Comparison of ENCODE assay signal across 7 cellular contexts in the genomic region with DNA sequence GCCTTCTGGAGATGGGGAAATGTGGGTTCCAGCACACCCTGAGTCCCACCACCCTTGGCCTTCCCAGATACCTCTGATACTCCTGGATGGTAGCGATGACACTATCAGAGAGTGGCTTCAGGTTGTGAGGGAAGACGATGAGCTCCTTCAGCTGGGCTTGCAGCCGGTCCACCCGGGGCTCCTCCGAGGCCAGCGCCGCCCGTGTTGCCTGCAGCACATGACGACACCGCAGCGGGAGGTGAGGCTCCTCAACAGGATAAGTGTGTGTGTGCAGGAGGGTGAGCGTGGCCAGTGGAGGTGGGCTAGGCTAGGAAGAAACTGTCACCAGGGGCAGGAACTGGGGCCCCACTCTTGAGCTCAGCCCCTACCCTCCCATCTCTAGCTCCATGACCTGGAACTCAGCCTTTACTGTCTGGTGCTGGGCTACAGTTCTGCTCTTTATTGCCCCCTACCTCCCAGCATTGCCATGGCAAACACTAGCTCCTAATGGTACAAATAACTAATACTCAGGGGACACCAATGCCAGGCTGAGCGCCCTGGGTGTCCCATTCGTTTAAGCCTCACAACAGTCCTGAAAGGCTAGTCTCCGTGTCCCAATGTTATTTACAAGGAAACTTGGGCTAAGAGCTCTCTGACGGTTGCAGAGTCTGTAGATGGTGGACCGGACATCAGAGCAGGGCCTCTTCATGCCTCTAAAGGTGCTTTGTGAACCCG.
DNase-seq lines count a peak whose midpoint lies in the region; ATAC-seq and TF ChIP-seq lines count a peak whose summit lies in the region.

No MANE protein-coding gene starts in this region.

- H3K9me3 Mint-ChIP-seq in neural progenitor cell: no peaks in the 10 kb centered on the region

- H3K27ac Mint-ChIP-seq in neural progenitor cell: no peak overlapping the region

- H3K9me2 ChIP-seq in Loucy (replicated peaks; ENCODE audit: low read depth, low read length): no peaks in the 10 kb centered on the region

- no peak overlapping the region for H3K9ac ChIP-seq in Loucy (ENCODE audit: low read depth, low read length, poor library complexity, severe bottlenecking)
- no peak overlapping the region for H3K9ac ChIP-seq in neural progenitor cell

- H2AFZ ChIP-seq in Loucy (ENCODE audit: low read length) (no peak overlapping the region), neural progenitor cell (replicated peaks) (no peak overlapping the region)

- H3K36me3 ChIP-seq in Loucy (ENCODE audit: insufficient read depth, low read length): no peaks in the 10 kb centered on the region
- H3K36me3 ChIP-seq in neural progenitor cell: no peaks in the 10 kb centered on the region
- H3K36me3 ChIP-seq in vagina: peaks cover 0 to 55% of the 10 kb centered on the region in 2 donors

- H3K27me3 ChIP-seq in Loucy (ENCODE audit: insufficient read depth, low read length, poor library complexity, severe bottlenecking): no peaks in the 10 kb centered on the region
- no peaks in the 10 kb centered on the region for H3K27me3 ChIP-seq in neural progenitor cell
- H3K27me3 ChIP-seq in vagina: no peaks in the 10 kb centered on the region

- H3K4me1 Mint-ChIP-seq in neural progenitor cell: peaks cover 7% of the 10 kb centered on the region

- H4K20me1 ChIP-seq in Loucy (ENCODE audit: insufficient read depth, low read length, poor library complexity, severe bottlenecking) (no peaks in the 10 kb centered on the region), neural progenitor cell (ENCODE audit: low read depth) (no peaks in the 10 kb centered on the region)

- TF ChIP-seq CTCF in GM10248 (IDR thresholded peaks at IDR 0.05; ENCODE audit: control extremely low read depth, extremely low read depth, low read depth, missing control alignments) (peak; percentile 32), Loucy (conservative IDR thresholded peaks at IDR 0.05; ENCODE audit: low read length) (peak; percentile 74), cardiac fibroblast (IDR thresholded peaks at IDR 0.05; ENCODE audit: low read depth, low read length) (peak; percentile 49), neural progenitor cell (IDR thresholded peaks at IDR 0.05) (peak; percentile 53), vagina (IDR thresholded peaks at IDR 0.05) (no peak)

- no peak overlapping the region for H3K27ac ChIP-seq in neural progenitor cell
- H3K27ac ChIP-seq in vagina: no peak overlapping the region

- H3K36me3 Mint-ChIP-seq in neural progenitor cell: no peaks in the 10 kb centered on the region

- no peak for DNase-seq in GM10248 (ENCODE audit: extremely low spot score)
- DNase-seq in cardiac fibroblast (ENCODE audit: low read depth in 2 of 2): peak; percentile 20 to 22
- peak; percentile 35 for DNase-seq in neural progenitor cell (ENCODE audit: low spot score)
- no peak for DNase-seq in vagina (ENCODE audit: extremely low spot score in 2 of 2)

- peaks cover 7% of the 10 kb centered on the region for H3K4me1 ChIP-seq in Loucy (ENCODE audit: insufficient read depth, low read length, poor library complexity, severe bottlenecking)
- H3K4me1 ChIP-seq in neural progenitor cell: no peaks in the 10 kb centered on the region
- H3K4me1 ChIP-seq in vagina: no peaks in the 10 kb centered on the region

- H3K79me2 ChIP-seq in Loucy (ENCODE audit: insufficient read depth, low read length): no peaks in the 10 kb centered on the region
- H3K79me2 ChIP-seq in neural progenitor cell (ENCODE audit: low read depth): no peaks in the 10 kb centered on the region

- H3K4me3 ChIP-seq in Loucy (ENCODE audit: low read length, poor library complexity, severe bottlenecking) (no peak overlapping the region), cardiac fibroblast (replicated peaks in 1 of 2; ENCODE audit: low read depth in 2 of 2, low read length in 2 of 2) (no peak overlapping the region), neural progenitor cell (no peak overlapping the region), vagina (no peak overlapping the region)

- CTCF ChIA-PET in GM10248 (lab: Yijun Ruan, JAX): interaction anchor here (0.8 to 5.9 kb wide), 21 partner anchors 8 to 76 kb away, joined by 3 to 44 read pairs (median 4); no protein-coding TSS in a partner anchor

- H3F3A ChIP-seq in Loucy (ENCODE audit: low read depth) (no peaks in the 10 kb centered on the region), neural progenitor cell (ENCODE audit: low read depth) (no peaks in the 10 kb centered on the region)

- intact Hi-C loops in vagina (cut with DNase I): no loop called here

- H3K4me3 Mint-ChIP-seq in neural progenitor cell: no peak overlapping the region

- H3K4me2 ChIP-seq in Loucy (ENCODE audit: low read depth, low read length, poor library complexity, severe bottlenecking): no peak overlapping the region
- H3K4me2 ChIP-seq in neural progenitor cell: no peak overlapping the region

- no peak for ATAC-seq in GM19452 (IDR thresholded peaks at IDR 0.05; ENCODE audit: unreplicated experiment)
- no peak for ATAC-seq in GM19351 (IDR thresholded peaks at IDR 0.05; ENCODE audit: unreplicated experiment)

- no peak for TF ChIP-seq POLR2A in vagina (IDR thresholded peaks at IDR 0.05)

- H3K27me3 Mint-ChIP-seq in neural progenitor cell (ENCODE audit: insufficient read depth, low read depth): peaks cover 4% of the 10 kb centered on the region

- no peaks in the 10 kb centered on the region for H3K9me3 ChIP-seq in Loucy (ENCODE audit: insufficient read depth, low read depth, low read length)
- H3K9me3 ChIP-seq in neural progenitor cell (ENCODE audit: low read depth): no peaks in the 10 kb centered on the region
- no peaks in the 10 kb centered on the region for H3K9me3 ChIP-seq in vagina

- POLR2A ChIA-PET in GM10248 (lab: Yijun Ruan, JAX): no interaction called here

Comparison
In these comparisons a context has a peak if more than half of its experiments do, and no peak if none do; other contexts are left out.
1. DNase-seq: peak in cardiac fibroblast (2 of 2) and neural progenitor cell (single experiment); none in GM10248 (single experiment) and vagina (0 of 2).
2. CTCF ChIP-seq: peak in GM10248 (single experiment), Loucy (single experiment), cardiac fibroblast (single experiment) and neural progenitor cell (single experiment); none in vagina (0 of 3).